Comparison of ENCODE assay signal across 1 cellular context in the genomic region with DNA sequence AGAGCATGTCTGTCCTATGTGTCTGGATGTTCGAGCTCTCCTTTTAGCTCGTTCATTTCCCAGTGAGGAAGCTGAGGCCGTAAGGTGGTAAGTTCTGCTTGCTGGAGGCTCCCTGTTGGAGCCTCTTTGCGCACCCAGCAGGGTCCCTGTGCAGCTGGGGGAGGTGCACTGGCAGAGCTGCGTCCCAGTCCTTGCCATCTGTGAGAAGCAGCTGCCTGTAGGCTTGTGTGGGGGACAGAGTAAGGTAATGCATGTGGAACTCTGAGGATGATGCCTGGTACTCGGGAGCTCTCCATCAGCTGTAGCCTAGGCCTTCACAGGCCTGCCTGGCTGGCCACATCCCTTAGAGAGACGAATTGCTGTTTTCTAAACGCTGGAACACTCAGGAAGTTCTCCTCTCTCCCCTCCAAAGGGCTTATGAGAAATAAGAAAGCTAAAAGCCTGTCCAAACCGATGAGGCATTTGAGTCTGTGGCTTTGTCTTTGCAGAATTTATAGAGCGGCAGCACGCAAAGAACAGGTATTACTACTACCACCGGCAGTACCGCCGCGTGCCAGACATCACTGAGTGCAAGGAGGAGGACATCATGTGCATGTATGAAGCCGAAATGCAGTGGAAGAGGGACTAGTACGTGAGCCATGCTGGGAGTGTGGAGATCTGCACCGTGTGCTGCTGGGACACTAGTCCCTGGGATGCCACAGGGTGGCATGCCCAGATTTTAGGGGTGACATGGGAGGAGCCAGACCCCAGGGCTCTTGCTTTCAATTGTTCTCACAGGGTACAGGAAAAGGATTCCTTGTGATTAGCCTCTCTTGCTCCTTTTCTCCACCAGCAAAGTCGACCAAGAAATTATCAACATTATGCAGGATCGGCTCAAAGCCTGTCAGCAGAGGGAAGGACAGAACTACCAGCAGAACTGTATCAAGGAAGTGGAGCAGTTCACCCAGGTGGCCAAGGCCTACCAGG.
A peak's percentile ranks its signal among the peaks of the same experiment; 100 is the strongest.
TF ChIP-seq lines count a peak whose summit lies in the region.

No MANE protein-coding gene starts in this region.

TF ChIP-seq in H1, 55 proteins besides CTCF, POLR2A, EP300 and RAD21:
- TF ChIP-seq SP4 (IDR thresholded peaks at IDR 0.05; ENCODE audit: low read length) (peak; percentile 71; the same call in 1 of the 2 replicates), SIX5 (IDR thresholded peaks at IDR 0.05; ENCODE audit: low read depth, low read length) (0 out of 2 replicates have a peak, but pooled peaks have one; percentile 5), BCL11A (IDR thresholded peaks at IDR 0.05; ENCODE audit: low read depth in 2 of 2, low read length in 2 of 2) (no peak), ATF3 (IDR thresholded peaks at IDR 0.05; ENCODE audit: insufficient read depth, low read depth, low read length) (no peak), TAF7 (optimal IDR thresholded peaks at IDR 0.05; ENCODE audit: borderline replicate concordance, low read depth, low read length) (peak; percentile 68), SIN3A (conservative IDR thresholded peaks at IDR 0.05 in 1 of 2, IDR thresholded peaks at IDR 0.05 in 1 of 2; ENCODE audit: low read depth in 1 of 2, low read length in 2 of 2) (peak in 1 of 2 experiments; percentile 72; a peak in 1 of 4 replicates), EGR1 (IDR thresholded peaks at IDR 0.05; ENCODE audit: borderline replicate concordance, low read depth, low read length) (no peak), POLR2AphosphoS5 (IDR thresholded peaks at IDR 0.05; ENCODE audit: low read depth, low read length) (peak; percentile 94), ATF2 (IDR thresholded peaks at IDR 0.05; ENCODE audit: low read length) (peak; percentile 85; the same call in 1 of the 2 replicates), SP1 (IDR thresholded peaks at IDR 0.05; ENCODE audit: low read depth, low read length) (peak; percentile 24; the same call in 1 of the 2 replicates), SIRT6 (IDR thresholded peaks at IDR 0.05; ENCODE audit: low read length) (peak; percentile 61), KDM4A (IDR thresholded peaks at IDR 0.05; ENCODE audit: low read depth, low read length, severe bottlenecking) (peak; percentile 25)
- TF ChIP-seq, protein P1, sequence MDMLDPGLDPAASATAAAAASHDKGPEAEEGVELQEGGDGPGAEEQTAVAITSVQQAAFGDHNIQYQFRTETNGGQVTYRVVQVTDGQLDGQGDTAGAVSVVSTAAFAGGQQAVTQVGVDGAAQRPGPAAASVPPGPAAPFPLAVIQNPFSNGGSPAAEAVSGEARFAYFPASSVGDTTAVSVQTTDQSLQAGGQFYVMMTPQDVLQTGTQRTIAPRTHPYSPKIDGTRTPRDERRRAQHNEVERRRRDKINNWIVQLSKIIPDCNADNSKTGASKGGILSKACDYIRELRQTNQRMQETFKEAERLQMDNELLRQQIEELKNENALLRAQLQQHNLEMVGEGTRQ (IDR thresholded peaks at IDR 0.05; ENCODE audit: low read length), result peak; percentile 7; the same call in 1 of the 2 replicates
